In genomic region chr19:18204394-18205179, GRCh38 we compare ENCODE assay signal across 8 cellular contexts. TPM values are rescaled to one million over a fixed set of nuclear protein-coding genes. Genes with fewer than 3 reads are reported as not detected.
DNase-seq lines count a peak whose midpoint lies in the region; ATAC-seq, FAIRE-seq and TF ChIP-seq lines count a peak whose summit lies in the region.

No MANE protein-coding gene starts in this region.

- CTCF ChIA-PET in PC-9 (lab: Charles Lee), result interaction anchor here (0.5 to 1.1 kb wide), 6 partner anchors 75 to 215 kb away, joined by 3 to 21 read pairs (median 5); partner anchors contain the start of gene SSBP4

- H3K27ac ChIP-seq in PC-9 (peak overlapping the region; percentile 46), astrocyte (ENCODE audit: low read depth, low read length) (peak overlapping the region; percentile 86), spleen (peak overlapping the region; percentile 79 to 97 (median 95))

- H3K4me1 ChIP-seq in PC-9 (replicated peaks; ENCODE audit: insufficient read depth), result peaks cover 13% of the 10 kb centered on the region
- peaks cover 18% of the 10 kb centered on the region for H3K4me1 ChIP-seq in astrocyte (ENCODE audit: insufficient read depth, low read length)
- H3K4me1 ChIP-seq in spleen, result peaks cover 12 to 65% (median 31%) of the 10 kb centered on the region in 6 donors

- intact Hi-C loops in PC-9 (cut with micrococcal nuclease; ENCODE audit: unreplicated experiment) (loop anchor here (1.0 kb wide), 2 partner anchors 12 to 124 kb away; no protein-coding TSS in a partner anchor), spleen (cut with DNase I; ENCODE audit: low total_unique reads) (loop anchor here (5.0 kb wide), 2 partner anchors 48 to 123 kb away; no protein-coding TSS in a partner anchor)

- peak overlapping the region; percentile 91 for H3K4me3 Mint-ChIP-seq in astrocyte (ENCODE audit: unreplicated experiment)

- H3K79me2 ChIP-seq in PC-9 (ENCODE audit: low read depth) (no peaks in the 10 kb centered on the region), astrocyte (ENCODE audit: insufficient read depth, low read length) (peaks cover 3% of the 10 kb centered on the region)

- no peak for TF ChIP-seq CTCF in PC-9 (conservative IDR thresholded peaks at IDR 0.05)
- TF ChIP-seq CTCF in astrocyte (IDR thresholded peaks at IDR 0.05; ENCODE audit: insufficient read depth, low read depth, low read length), result no peak
- TF ChIP-seq CTCF in spleen (IDR thresholded peaks at IDR 0.05 in 8 of 11, conservative IDR thresholded peaks at IDR 0.05 in 3 of 11), result peak in 1 of 11 experiments; percentile 18

- peaks cover 2% of the 10 kb centered on the region for H3K27me3 Mint-ChIP-seq in astrocyte (ENCODE audit: low read depth, unreplicated experiment)

- peak overlapping the region; percentile 83 for H3K9ac ChIP-seq in astrocyte (ENCODE audit: low read length)

- H3K4me3 ChIP-seq in PC-9 (peak overlapping the region; percentile 73), astrocyte (ENCODE audit: insufficient read depth, low read depth, low read length) (peak overlapping the region; percentile 55), spleen (peak overlapping the region; percentile 38 to 89 (median 70))

- POLR2A ChIA-PET in PC-9 (lab: Charles Lee; ENCODE audit: unreplicated experiment), result interaction anchor here (0.6 to 1.0 kb wide), 4 partner anchors 20 to 75 kb away, joined by 3 to 5 read pairs (median 4); no protein-coding TSS in a partner anchor

- peaks cover 2% of the 10 kb centered on the region for H3K9me3 Mint-ChIP-seq in astrocyte (ENCODE audit: unreplicated experiment)

- peak; percentile 51 to 58 for DNase-seq in stimulated activated CD4-positive, alpha-beta T cell treated with anti-CD3 and anti-CD28 coated beads, Interleukin-2, amount 100 ng/mL, for 24 hours
- no peak for DNase-seq in stimulated activated CD4-positive, alpha-beta T cell treated with anti-CD3 and anti-CD28 coated beads, Interleukin-4, amount 100 ng/mL, for 24 hours
- DNase-seq in PC-9, result peak in 1 of 2 experiments; percentile 73
- no peak for DNase-seq in astrocyte (ENCODE audit: low read depth)
- DNase-seq in iPS-NIHi7 (ENCODE audit: extremely low spot score), result peak; percentile 48
- peak; percentile 85 for DNase-seq in spleen
- no peak for DNase-seq in DMS79 (lab: John Stamatoyannopoulos, UW)

- FAIRE-seq in astrocyte (lab: Jason Lieb, UNC), result no peak

- peak; percentile 7 for ATAC-seq in HG02981 (IDR thresholded peaks at IDR 0.05; ENCODE audit: unreplicated experiment)

- no peaks in the 10 kb centered on the region for H3K27me3 ChIP-seq in PC-9 (ENCODE audit: insufficient read depth, low read depth)
- H3K27me3 ChIP-seq in astrocyte (ENCODE audit: insufficient read depth, low read length), result no peaks in the 10 kb centered on the region
- H3K27me3 ChIP-seq in spleen (replicated peaks in 1 of 7), result peaks cover 0 to 23% (median 0%) of the 10 kb centered on the region in 7 donors

- peaks cover 14% of the 10 kb centered on the region for H3K36me3 Mint-ChIP-seq in astrocyte (ENCODE audit: low read depth, unreplicated experiment)

- H3K4me2 ChIP-seq in PC-9 (peak overlapping the region; percentile 83), astrocyte (ENCODE audit: low read length) (peak overlapping the region; percentile 87)

- TF ChIP-seq POLR2A in spleen (IDR thresholded peaks at IDR 0.05), result peak in 1 of 3 donors; percentile 18

- H3F3A ChIP-seq in PC-9 (ENCODE audit: insufficient read depth, low read depth), result peaks cover 10% of the 10 kb centered on the region; the same call in 1 of the 2 replicates

- peaks cover 2% of the 10 kb centered on the region for H3K4me1 Mint-ChIP-seq in astrocyte (ENCODE audit: low read depth, unreplicated experiment)

- H3K9me3 ChIP-seq in PC-9 (ENCODE audit: insufficient read depth, low read depth), result no peaks in the 10 kb centered on the region
- H3K9me3 ChIP-seq in astrocyte (ENCODE audit: insufficient read depth, low read depth, low read length), result no peaks in the 10 kb centered on the region
- H3K9me3 ChIP-seq in spleen, result no peaks in the 10 kb centered on the region

- H3K27ac Mint-ChIP-seq in astrocyte (ENCODE audit: unreplicated experiment), result peak overlapping the region; percentile 91

- no peaks in the 10 kb centered on the region for H3K9me2 ChIP-seq in PC-9 (ENCODE audit: insufficient read depth)

- WGBS in spleen, 5 donors, result 0 to 1% (median 1%) methylated on average over 21 to 22 of the region's 22 CpGs

- H2AFZ ChIP-seq in PC-9 (peak overlapping the region; percentile 92), astrocyte (ENCODE audit: low read depth, low read length) (peak overlapping the region; percentile 63)

- TSS peak; percentile 66 for BruUV-seq in PC-9 (replicated peaks; lab: Mats Ljungman, UMichigan)

- H4K20me1 ChIP-seq in PC-9 (ENCODE audit: insufficient read depth) (no peaks in the 10 kb centered on the region), astrocyte (ENCODE audit: insufficient read depth, low read length) (peaks cover 11% of the 10 kb centered on the region)

- H3K36me3 ChIP-seq in PC-9 (ENCODE audit: low read depth), result no peaks in the 10 kb centered on the region
- H3K36me3 ChIP-seq in astrocyte (ENCODE audit: insufficient read depth, low read length), result no peaks in the 10 kb centered on the region
- H3K36me3 ChIP-seq in spleen, result peaks cover 0 to 23% (median 4%) of the 10 kb centered on the region in 6 donors

RNA-seq across cellular contexts. Expression of gene RAB3A, which starts 0.7 kb away (rescaled TPM):
- total RNA-seq in PC-9 (2021) (4.0 and 4.1 TPM in 2 replicates), astrocyte (6.6 and 7.5 TPM in 2 replicates), spleen (1 to 10 TPM; 1.4 to 6.6 (median 3.3) TPM)
- 1 to 10 TPM in 2 of 3 donors, under 1 TPM in 1; 0.72 to 1.7 (median 1.3) TPM for polyA plus RNA-seq in spleen

RNA-seq across cellular contexts. Expression of gene MPV17L2, which starts 11.6 kb away (rescaled TPM):
- total RNA-seq in PC-9 (2021) (11.2 and 12.1 TPM in 2 replicates), astrocyte (17.7 and 21.8 TPM in 2 replicates), spleen (10 to 100 TPM in 3 of 7 donors, 1 to 10 TPM in 4; 7.8 to 14.1 (median 9.9) TPM)
- polyA plus RNA-seq in spleen, result 10 to 100 TPM; 12.1 to 15.4 (median 12.3) TPM

RNA-seq across cellular contexts. Expression of gene PDE4C, which starts 21.7 kb away (rescaled TPM):
- total RNA-seq in PC-9 (2021), result 2.2 and 3.8 TPM in 2 replicates
- total RNA-seq in astrocyte, result 0.64 and 0.70 TPM in 2 replicates
- total RNA-seq in spleen, result 1 to 10 TPM in 6 of 7 donors, under 1 TPM in 1; 0.60 to 7.6 (median 3.3) TPM
- 1 to 10 TPM in 1 of 3 donors, under 1 TPM in 2; 0.07 to 1.2 (median 0.61) TPM for polyA plus RNA-seq in spleen

RNA-seq across cellular contexts. Expression of gene IFI30, which starts 31.0 kb away (rescaled TPM):
- 26.1 and 35.8 TPM in 2 replicates for total RNA-seq in PC-9 (2021)
- total RNA-seq in astrocyte, result 0.89 and 2.3 TPM in 2 replicates
- 100 to 1,000 TPM; 206 to 475 (median 330) TPM for total RNA-seq in spleen
- 100 to 1,000 TPM; 234 to 299 (median 274) TPM for polyA plus RNA-seq in spleen

RNA-seq across cellular contexts. Expression of gene PIK3R2, which starts 51.6 kb away (rescaled TPM):
- total RNA-seq in PC-9 (2021), result 58.3 and 61.8 TPM in 2 replicates
- 58.4 and 60.6 TPM in 2 replicates for total RNA-seq in astrocyte
- 10 to 100 TPM in 6 of 7 donors, 1 to 10 TPM in 1; 6.6 to 22.7 (median 16.3) TPM for total RNA-seq in spleen
- polyA plus RNA-seq in spleen, result 1 to 10 TPM; 4.2 to 5.1 (median 4.9) TPM

Comparison
In these comparisons a context has a peak if more than half of its experiments do, and no peak if none do; other contexts are left out.
1. DNase-seq: peak in stimulated activated CD4-positive, alpha-beta T cell treated with anti-CD3 and anti-CD28 coated beads, Interleukin-2, amount 100 ng/mL, for 24 hours (2 of 2), iPS-NIHi7 (single experiment) and spleen (single experiment); none in stimulated activated CD4-positive, alpha-beta T cell treated with anti-CD3 and anti-CD28 coated beads, Interleukin-4, amount 100 ng/mL, for 24 hours (single experiment), astrocyte (single experiment) and DMS79 (single experiment).
2. Peak in every context shown above with its lines, with median percentiles within 50 percentile points of each other: H3K27ac ChIP-seq and H3K4me3 ChIP-seq.